ENCODE assay signal across 25 cellular contexts in genomic region chr7:378041-378420, GRCh38.
DNase-seq lines count a peak whose midpoint lies in the region; ATAC-seq lines count a peak whose summit lies in the region.
"Had no signal": no experiment of that assay in that cellular context is flagged by ENCODE, and none has a peak within 500 bp of the region (broad histone marks: within the 10 kb centered on the region; RNA-seq: fewer than 3 reads in every experiment).

No MANE protein-coding gene starts in this region.

- H3K4me1 Mint-ChIP-seq in activated CD8-positive, alpha-beta memory T cell treated with anti-CD3 and anti-CD28 coated beads, Interleukin-2, amount 10 ng/mL, durations not matched to agents 7 days and 5 days: peaks cover 14% of the 10 kb centered on the region
- H3K4me1 Mint-ChIP-seq in central memory CD8-positive, alpha-beta T cell: peaks cover 20% of the 10 kb centered on the region
- peaks cover 20 to 34% (median 30%) of the 10 kb centered on the region in 4 donors for H3K4me1 Mint-ChIP-seq in naive thymus-derived CD8-positive, alpha-beta T cell

- ATAC-seq in activated CD8-positive, alpha-beta memory T cell treated with anti-CD3 and anti-CD28 coated beads, Interleukin-2, amount 10 ng/mL, durations not matched to agents 7 days and 5 days: no peak
- ATAC-seq in central memory CD8-positive, alpha-beta T cell (replicated peaks; ENCODE audit: extremely low read depth, poor library complexity, severe bottlenecking): no peak
- no peak for ATAC-seq in naive thymus-derived CD8-positive, alpha-beta T cell
- ATAC-seq in GM21526 (IDR thresholded peaks at IDR 0.05; ENCODE audit: low FRiP score, unreplicated experiment) (no peak), HG02763 (IDR thresholded peaks at IDR 0.05; ENCODE audit: unreplicated experiment) (no peak), HG03280 (IDR thresholded peaks at IDR 0.05; ENCODE audit: unreplicated experiment) (no peak)
- ATAC-seq: gastrocnemius medialis had no signal

- peaks cover 6% of the 10 kb centered on the region for H3K27me3 Mint-ChIP-seq in activated CD8-positive, alpha-beta memory T cell treated with anti-CD3 and anti-CD28 coated beads, Interleukin-2, amount 10 ng/mL, durations not matched to agents 7 days and 5 days
- H3K27me3 Mint-ChIP-seq in central memory CD8-positive, alpha-beta T cell: peaks cover 8% of the 10 kb centered on the region
- H3K27me3 Mint-ChIP-seq in naive thymus-derived CD8-positive, alpha-beta T cell: no peaks in the 10 kb centered on the region
- H3K27me3 Mint-ChIP-seq: activated naive CD8-positive, alpha-beta T cell had no signal

- POLR2A ChIA-PET in naive thymus-derived CD8-positive, alpha-beta T cell (lab: Charles Lee): interaction anchor here (1.4 kb wide), 1 partner anchor 27 kb away, joined by 3 read pairs; no protein-coding TSS in a partner anchor

- peaks cover 96% of the 10 kb centered on the region for H3K4me1 ChIP-seq in BLaER1

- no peaks in the 10 kb centered on the region for H3K9me3 ChIP-seq in BLaER1
- H3K9me3 ChIP-seq: gastrocnemius medialis, thyroid gland had no signal

- H3K36me3 Mint-ChIP-seq in activated CD8-positive, alpha-beta memory T cell treated with anti-CD3 and anti-CD28 coated beads, Interleukin-2, amount 10 ng/mL, durations not matched to agents 7 days and 5 days: peaks cover 4% of the 10 kb centered on the region
- no peaks in the 10 kb centered on the region for H3K36me3 Mint-ChIP-seq in central memory CD8-positive, alpha-beta T cell (ENCODE audit: insufficient read depth)
- no peaks in the 10 kb centered on the region for H3K36me3 Mint-ChIP-seq in naive thymus-derived CD8-positive, alpha-beta T cell
- H3K36me3 Mint-ChIP-seq: activated naive CD8-positive, alpha-beta T cell had no signal

- H4K20me1 ChIP-seq in BLaER1: no peaks in the 10 kb centered on the region

- peak overlapping the region; percentile 97 for H3K4me2 ChIP-seq in BLaER1

- no peak overlapping the region for H3K4me3 Mint-ChIP-seq in activated CD8-positive, alpha-beta memory T cell treated with anti-CD3 and anti-CD28 coated beads, Interleukin-2, amount 10 ng/mL, durations not matched to agents 7 days and 5 days
- H3K4me3 Mint-ChIP-seq in central memory CD8-positive, alpha-beta T cell: no peak overlapping the region
- H3K4me3 Mint-ChIP-seq in naive thymus-derived CD8-positive, alpha-beta T cell: peak overlapping the region in 1 of 10 donors; percentile 30
- H3K4me3 Mint-ChIP-seq: activated naive CD8-positive, alpha-beta T cell; HFFc6 had no signal

- no peak overlapping the region for H3K9ac ChIP-seq in BLaER1

- H3K27me3 ChIP-seq in BLaER1: peaks cover 7% of the 10 kb centered on the region
- H3K27me3 ChIP-seq: thyroid gland had no signal

- H3K36me3 ChIP-seq in BLaER1: no peaks in the 10 kb centered on the region
- H3K36me3 ChIP-seq: esophagus muscularis mucosa, gastrocnemius medialis, thyroid gland had no signal

- H3K27ac ChIP-seq in BLaER1: 0 out of 2 replicates have a peak overlapping the region, but pooled peaks have one; percentile 65
- H3K27ac ChIP-seq: esophagus muscularis mucosa, gastrocnemius medialis, thyroid gland had no signal

- CTCF ChIA-PET in activated CD8-positive, alpha-beta memory T cell treated with anti-CD3 and anti-CD28 coated beads, Interleukin-2, amount 10 ng/mL, durations not matched to agents 7 days and 5 days (lab: Charles Lee): no interaction called here

- peak; percentile 47 for DNase-seq in activated CD8-positive, alpha-beta memory T cell treated with anti-CD3 and anti-CD28 coated beads for 24 hours
- no peak for DNase-seq in activated CD8-positive, alpha-beta memory T cell treated with anti-CD3 and anti-CD28 coated beads, Interleukin-2, amount 10 ng/mL, durations not matched to agents 7 days and 5 days
- DNase-seq in central memory CD8-positive, alpha-beta T cell (ENCODE audit: low spot score in 2 of 2): no peak
- DNase-seq in naive thymus-derived CD8-positive, alpha-beta T cell: peak in 1 of 10 donors; percentile 24
- DNase-seq: activated CD4-positive, alpha-beta T cell treated with anti-CD3 and anti-CD28 coated beads, Interleukin-2, amount 50 U/mL, for 1 hour; C1 segment of cervical spinal cord; Calu3; effector memory CD4-positive, alpha-beta T cell; HFFc6; NCI-H1092; NCI-H1930; NCI-H748 treated with DMSO at 0.1 percent for 48 hours; retina; stimulated activated CD4-positive, alpha-beta T cell treated with anti-CD3 and anti-CD28 coated beads, Interleukin-4, amount 100 ng/mL, for 24 hours; stimulated activated naive CD4-positive, alpha-beta T cell treated with Interleukin-2 at 50 U/mL for 16 hours; SW 1271 had no signal

- no peaks in the 10 kb centered on the region for H3K9me3 Mint-ChIP-seq in activated CD8-positive, alpha-beta memory T cell treated with anti-CD3 and anti-CD28 coated beads, Interleukin-2, amount 10 ng/mL, durations not matched to agents 7 days and 5 days (ENCODE audit: low read depth)
- H3K9me3 Mint-ChIP-seq in central memory CD8-positive, alpha-beta T cell: no peaks in the 10 kb centered on the region
- peaks cover 0 to 6% (median 0%) of the 10 kb centered on the region in 9 donors for H3K9me3 Mint-ChIP-seq in naive thymus-derived CD8-positive, alpha-beta T cell
- H3K9me3 Mint-ChIP-seq: HFFc6 had no signal

- no peak overlapping the region for H3K4me3 ChIP-seq in BLaER1
- H3K4me3 ChIP-seq: esophagus muscularis mucosa, gastrocnemius medialis, lung, thyroid gland had no signal

- no peak overlapping the region for H3K27ac Mint-ChIP-seq in activated CD8-positive, alpha-beta memory T cell treated with anti-CD3 and anti-CD28 coated beads, Interleukin-2, amount 10 ng/mL, durations not matched to agents 7 days and 5 days
- peak overlapping the region; percentile 44 for H3K27ac Mint-ChIP-seq in central memory CD8-positive, alpha-beta T cell (ENCODE audit: low read depth)
- peak overlapping the region in 6 of 10 donors; percentile 16 to 73 (median 52) for H3K27ac Mint-ChIP-seq in naive thymus-derived CD8-positive, alpha-beta T cell
- H3K27ac Mint-ChIP-seq: activated naive CD8-positive, alpha-beta T cell; HFFc6 had no signal
